1 cellular context compared by ENCODE assay signal in genomic region chr15:96331141-96331941, GRCh38.
TF ChIP-seq lines count a peak whose summit lies in the region.

No MANE protein-coding gene starts in this region.

TF ChIP-seq in K562, 482 proteins besides CTCF, POLR2A, EP300 and RAD21 (continued from another document and continues in another):
- TF ChIP-seq GTF3C2 (IDR thresholded peaks at IDR 0.05; ENCODE audit: borderline replicate concordance, extremely low read depth, insufficient read length) (no peak), CUX1 (CRISPR knock-in tag; IDR thresholded peaks at IDR 0.05) (no peak), ZBTB8A (IDR thresholded peaks at IDR 0.05; ENCODE audit: partially characterized antibody) (no peak), XRCC4 (IDR thresholded peaks at IDR 0.05; ENCODE audit: extremely low read depth, insufficient read depth, insufficient read length) (no peak), NFYB (IDR thresholded peaks at IDR 0.05; ENCODE audit: extremely low read depth, insufficient read length) (no peak), RFX1 (IDR thresholded peaks at IDR 0.05) (no peak), FOXK1 (CRISPR knock-in tag; IDR thresholded peaks at IDR 0.05; ENCODE audit: borderline replicate concordance) (no peak), CREB5 (CRISPR knock-in tag; IDR thresholded peaks at IDR 0.05) (no peak), ZKSCAN1 (IDR thresholded peaks at IDR 0.05; ENCODE audit: low read depth, low read length) (no peak), KAT2B (IDR thresholded peaks at IDR 0.05; ENCODE audit: low read depth, low read length) (no peak), MCM7 (IDR thresholded peaks at IDR 0.05) (no peak), HLTF (IDR thresholded peaks at IDR 0.05) (0 out of 2 replicates have a peak, but pooled peaks have one; percentile 47), CSDE1 (IDR thresholded peaks at IDR 0.05) (no peak), MIER1 (IDR thresholded peaks at IDR 0.05; ENCODE audit: low read depth) (0 out of 2 replicates have a peak, but pooled peaks have one; percentile 31), SMAD1 (IDR thresholded peaks at IDR 0.05; ENCODE audit: low read depth, low read length, partially characterized antibody) (no peak), SMARCB1 (IDR thresholded peaks at IDR 0.05; ENCODE audit: insufficient read length, low read depth) (no peak), CHD1 (IDR thresholded peaks at IDR 0.05; ENCODE audit: low read length) (no peak), KLF16 (IDR thresholded peaks at IDR 0.05) (no peak), SMARCE1 (IDR thresholded peaks at IDR 0.05) (0 out of 2 replicates have a peak, but pooled peaks have one; percentile 43), ETS2 (tag; IDR thresholded peaks at IDR 0.05; ENCODE audit: borderline replicate concordance, poor library complexity, severe bottlenecking) (no peak), BRF1 (IDR thresholded peaks at IDR 0.05; ENCODE audit: borderline replicate concordance, extremely low read depth, insufficient read length) (no peak), DPF2 (IDR thresholded peaks at IDR 0.05) (peak; percentile 30; the same call in 1 of the 2 replicates), EGR1 (conservative IDR thresholded peaks at IDR 0.05) (peak; percentile 91), NBN (IDR thresholded peaks at IDR 0.05; ENCODE audit: low read depth) (no peak), TEAD1 (CRISPR knock-in tag; IDR thresholded peaks at IDR 0.05) (no peak), FOXJ3 (CRISPR knock-in tag; IDR thresholded peaks at IDR 0.05) (no peak), RAD51 (IDR thresholded peaks at IDR 0.05; ENCODE audit: borderline replicate concordance, low read depth) (no peak), MAFG (tag; conservative IDR thresholded peaks at IDR 0.05) (no peak), STAT5A (IDR thresholded peaks at IDR 0.05; ENCODE audit: borderline replicate concordance, low read length) (no peak), TRIM24 (IDR thresholded peaks at IDR 0.05) (no peak), PTBP1 (IDR thresholded peaks at IDR 0.05; ENCODE audit: low read depth, low read length) (no peak), ZBTB2 (IDR thresholded peaks at IDR 0.05) (peak; percentile 31; the same call in 1 of the 2 replicates), NEUROD1 (IDR thresholded peaks at IDR 0.05; ENCODE audit: borderline replicate concordance, low read depth, low read length, partially characterized antibody) (no peak), TAF15 (IDR thresholded peaks at IDR 0.05; ENCODE audit: low read depth, low read length) (no peak), LEF1 (IDR thresholded peaks at IDR 0.05) (peak; percentile 15; the same call in 1 of the 2 replicates), ESRRB (CRISPR knock-in tag; IDR thresholded peaks at IDR 0.05; ENCODE audit: borderline replicate concordance) (no peak), SRF (CRISPR knock-in tag; IDR thresholded peaks at IDR 0.05) (no peak), MCM2 (IDR thresholded peaks at IDR 0.05; ENCODE audit: low read depth) (no peak), ZNF407 (IDR thresholded peaks at IDR 0.05; ENCODE audit: low read depth) (peak; percentile 36; the same call in 1 of the 2 replicates), FOXP1 (CRISPR knock-in tag; IDR thresholded peaks at IDR 0.05) (no peak), CREB1 (IDR thresholded peaks at IDR 0.05) (no peak), CREB1 (CRISPR knock-in tag; IDR thresholded peaks at IDR 0.05) (no peak), BCLAF1 (IDR thresholded peaks at IDR 0.05; ENCODE audit: borderline replicate concordance in 1 of 2, control insufficient read depth in 1 of 2, low read depth in 2 of 2, low read length in 1 of 2) (no peak)
